In genomic region chr1:119959836-119960235, GRCh38 we compare ENCODE assay signal across 22 cellular contexts.
A peak's percentile ranks its signal among the peaks of the same experiment; 100 is the strongest.
DNase-seq lines count a peak whose midpoint lies in the region; ATAC-seq, FAIRE-seq and TF ChIP-seq lines count a peak whose summit lies in the region.
"Had no signal": no experiment of that assay in that cellular context is flagged by ENCODE, and none has a peak within 500 bp of the region (broad histone marks: within the 10 kb centered on the region; RNA-seq: fewer than 3 reads in every experiment).

No MANE protein-coding gene starts in this region.

- H3K27ac Mint-ChIP-seq in astrocyte (ENCODE audit: unreplicated experiment) (no peak overlapping the region), nephron progenitor cell (no peak overlapping the region)
- no peak overlapping the region for H3K27ac Mint-ChIP-seq in activated CD8-positive, alpha-beta memory T cell treated with anti-CD3 and anti-CD28 coated beads, Interleukin-2, amount 10 ng/mL, durations not matched to agents 7 days and 5 days

- H2BK5ac ChIP-seq in mesenchymal stem cell (ENCODE audit: low read depth, low read length, poor library complexity, severe bottlenecking), result no peak overlapping the region

- H3K23ac ChIP-seq in mesenchymal stem cell (ENCODE audit: low read length in 2 of 2), result no peak overlapping the region

- H3K9me3 ChIP-seq in SK-N-SH (no peaks in the 10 kb centered on the region), astrocyte (ENCODE audit: insufficient read depth, low read depth, low read length) (no peaks in the 10 kb centered on the region), mesenchymal stem cell (ENCODE audit: control insufficient read depth, low read length) (no peaks in the 10 kb centered on the region), thyroid gland (no peaks in the 10 kb centered on the region)

- no peak overlapping the region for H3K18ac ChIP-seq in mesenchymal stem cell (ENCODE audit: low read depth in 1 of 2, low read length in 2 of 2)

- POLR2A ChIA-PET in SK-N-SH (lab: Yijun Ruan, JAX), result no interaction called here

- FAIRE-seq in astrocyte (lab: Jason Lieb, UNC), result no peak
- FAIRE-seq: GM19239 had no signal

- no peak for ATAC-seq in SK-N-SH treated with all-trans-retinoic acid at 6 μM for 48 hours
- no peak for ATAC-seq in activated CD8-positive, alpha-beta memory T cell treated with anti-CD3 and anti-CD28 coated beads, Interleukin-2, amount 10 ng/mL, durations not matched to agents 7 days and 5 days
- no peak for ATAC-seq in GM21515 (IDR thresholded peaks at IDR 0.05; ENCODE audit: unreplicated experiment)
- ATAC-seq: Panc1 had no signal

- no peak for DNase-seq in SK-N-SH
- no peak for DNase-seq in astrocyte (ENCODE audit: low read depth)
- no peak for DNase-seq in mesenchymal stem cell
- DNase-seq in thyroid gland, result no peak
- DNase-seq in activated CD8-positive, alpha-beta memory T cell treated with anti-CD3 and anti-CD28 coated beads, Interleukin-2, amount 10 ng/mL, durations not matched to agents 7 days and 5 days, result no peak
- DNase-seq in nephron progenitor cell, result no peak
- DNase-seq: Calu3; CD8-positive, alpha-beta memory T cell; DMS153; KG1; NCI-H1092 treated with DMSO at 0.1 percent for 48 hours; NCI-H1436 treated with DMSO at 0.1 percent for 48 hours; NCI-H2029; NCI-H345; NCI-H524 treated with DMSO at 0.1 percent for 48 hours; NCI-H82 had no signal

- H3K4me3 Mint-ChIP-seq in astrocyte (ENCODE audit: unreplicated experiment), result no peak overlapping the region
- no peak overlapping the region for H3K4me3 Mint-ChIP-seq in activated CD8-positive, alpha-beta memory T cell treated with anti-CD3 and anti-CD28 coated beads, Interleukin-2, amount 10 ng/mL, durations not matched to agents 7 days and 5 days
- H3K4me3 Mint-ChIP-seq in nephron progenitor cell, result no peak overlapping the region
- H3K4me3 Mint-ChIP-seq: CD8-positive, alpha-beta memory T cell had no signal

- H2BK12ac ChIP-seq in mesenchymal stem cell (ENCODE audit: low read length in 2 of 2), result no peak overlapping the region

- H3K27me3 Mint-ChIP-seq in astrocyte (ENCODE audit: low read depth, unreplicated experiment), result no peaks in the 10 kb centered on the region
- H3K27me3 Mint-ChIP-seq in activated CD8-positive, alpha-beta memory T cell treated with anti-CD3 and anti-CD28 coated beads, Interleukin-2, amount 10 ng/mL, durations not matched to agents 7 days and 5 days, result no peaks in the 10 kb centered on the region
- no peaks in the 10 kb centered on the region for H3K27me3 Mint-ChIP-seq in nephron progenitor cell (ENCODE audit: low read depth, poor library complexity)
- H3K27me3 Mint-ChIP-seq: CD8-positive, alpha-beta memory T cell had no signal

- no peak overlapping the region for H2AK5ac ChIP-seq in mesenchymal stem cell (ENCODE audit: low read length, severe bottlenecking)

- WGBS in SK-N-SH (ENCODE audit: low lambda C conversion rate), result 75% methylated on average over 2 of the region's 2 CpGs
- WGBS in mesenchymal stem cell, result 100% methylated on average over 1 of the region's 2 CpGs
- 55 to 60% methylated on average over 2 of the region's 2 CpGs for WGBS in thyroid gland, 2 donors

- H3K4ac ChIP-seq in mesenchymal stem cell (ENCODE audit: low read depth in 1 of 2, low read length in 2 of 2), result no peak overlapping the region

- no peak overlapping the region for H4K8ac ChIP-seq in mesenchymal stem cell (ENCODE audit: low read length)

- H3K79me2 ChIP-seq in SK-N-SH (ENCODE audit: insufficient read depth) (peaks cover 44% of the 10 kb centered on the region), astrocyte (ENCODE audit: insufficient read depth, low read length) (peaks cover 6% of the 10 kb centered on the region)

- TF ChIP-seq RAD21 in SK-N-SH (IDR thresholded peaks at IDR 0.05; ENCODE audit: low read length), result no peak

- CTCF ChIA-PET in SK-N-SH (lab: Yijun Ruan, JAX), result interaction anchor here (0.9 to 12.2 kb wide), 3 partner anchors 8 to 90 kb away, joined by 3 to 105 read pairs (median 4); no protein-coding TSS in a partner anchor
- CTCF ChIA-PET in activated CD8-positive, alpha-beta memory T cell treated with anti-CD3 and anti-CD28 coated beads, Interleukin-2, amount 10 ng/mL, durations not matched to agents 7 days and 5 days (lab: Charles Lee), result interaction anchor here (3.2 kb wide), 1 partner anchor 11 kb away, joined by 13 read pairs; no protein-coding TSS in a partner anchor

- no peak overlapping the region for H2BK15ac ChIP-seq in mesenchymal stem cell (ENCODE audit: low read depth, poor library complexity, severe bottlenecking)

- H3K4me3 ChIP-seq in SK-N-SH (ENCODE audit: low read depth in 2 of 2, low read length in 1 of 2) (no peak overlapping the region), astrocyte (ENCODE audit: insufficient read depth, low read depth, low read length) (no peak overlapping the region), mesenchymal stem cell (ENCODE audit: insufficient read depth in 1 of 2, low read depth in 1 of 2, low read length in 2 of 2) (no peak overlapping the region), thyroid gland (replicated peaks in 1 of 3) (no peak overlapping the region)

- H3K4me1 ChIP-seq in SK-N-SH (ENCODE audit: control insufficient read depth in 1 of 2, insufficient read depth in 2 of 2, low read depth in 1 of 2, low read length in 1 of 2) (peaks cover 0 to 35% of the 10 kb centered on the region in 2 experiments; a peak in 3 of 4 replicates), astrocyte (ENCODE audit: insufficient read depth, low read length) (peaks cover 18% of the 10 kb centered on the region), mesenchymal stem cell (ENCODE audit: control insufficient read depth, insufficient read depth, low read depth, low read length) (peaks cover 3% of the 10 kb centered on the region), thyroid gland (peaks cover 68 to 83% of the 10 kb centered on the region in 2 donors)

- H3F3A ChIP-seq in SK-N-SH (replicated peaks; ENCODE audit: insufficient read depth), result peaks cover 26% of the 10 kb centered on the region

- H3K36me3 Mint-ChIP-seq in astrocyte (ENCODE audit: low read depth, unreplicated experiment) (peaks cover 20% of the 10 kb centered on the region), nephron progenitor cell (ENCODE audit: low read depth) (peaks cover 50% of the 10 kb centered on the region)
- peaks cover 38% of the 10 kb centered on the region for H3K36me3 Mint-ChIP-seq in activated CD8-positive, alpha-beta memory T cell treated with anti-CD3 and anti-CD28 coated beads, Interleukin-2, amount 10 ng/mL, durations not matched to agents 7 days and 5 days

- intact Hi-C loops in thyroid gland (cut with DNase I), result no loop called here

- 0 out of 2 replicates have a peak overlapping the region, but pooled peaks have one; percentile 21 for H3K4me2 ChIP-seq in SK-N-SH
- H3K4me2 ChIP-seq in astrocyte (ENCODE audit: low read length), result peak overlapping the region; percentile 2
- no peak overlapping the region for H3K4me2 ChIP-seq in mesenchymal stem cell (ENCODE audit: low read length, poor library complexity, severe bottlenecking)

- H4K20me1 ChIP-seq in SK-N-SH (ENCODE audit: insufficient read depth) (peaks cover 2% of the 10 kb centered on the region; the same call in 1 of the 2 replicates), astrocyte (ENCODE audit: insufficient read depth, low read length) (peaks cover 18% of the 10 kb centered on the region)

- peaks cover 20% of the 10 kb centered on the region for H3K79me1 ChIP-seq in mesenchymal stem cell (replicated peaks; ENCODE audit: low read length, poor library complexity, severe bottlenecking)

- H3K27me3 ChIP-seq in SK-N-SH (ENCODE audit: insufficient read depth), result no peaks in the 10 kb centered on the region
- no peaks in the 10 kb centered on the region for H3K27me3 ChIP-seq in astrocyte (ENCODE audit: insufficient read depth, low read length)
- H3K27me3 ChIP-seq in mesenchymal stem cell (ENCODE audit: control insufficient read depth in 1 of 2, insufficient read depth in 1 of 2, low read length in 2 of 2), result no peaks in the 10 kb centered on the region
- no peaks in the 10 kb centered on the region for H3K27me3 ChIP-seq in thyroid gland

- no peak for TF ChIP-seq EP300 in SK-N-SH (IDR thresholded peaks at IDR 0.05; ENCODE audit: borderline replicate concordance in 1 of 2, low read depth in 1 of 2, low read length in 1 of 2)

- no peak overlapping the region for H2AFZ ChIP-seq in SK-N-SH (ENCODE audit: low read depth)
- no peak overlapping the region for H2AFZ ChIP-seq in astrocyte (ENCODE audit: low read depth, low read length)
- no peak overlapping the region for H2AFZ ChIP-seq in mesenchymal stem cell (ENCODE audit: low read depth, low read length)

- TF ChIP-seq POLR2A in thyroid gland (IDR thresholded peaks at IDR 0.05), result no peak

- peak overlapping the region in 1 of 2 experiments; percentile 51; a peak in 2 of 4 replicates for H3K27ac ChIP-seq in SK-N-SH (ENCODE audit: low read depth in 2 of 2, low read length in 1 of 2)
- H3K27ac ChIP-seq in astrocyte (ENCODE audit: low read depth, low read length), result peak overlapping the region; percentile 38
- peak overlapping the region; percentile 37 for H3K27ac ChIP-seq in mesenchymal stem cell (ENCODE audit: low read length, poor library complexity, severe bottlenecking)
- H3K27ac ChIP-seq in thyroid gland, result peak overlapping the region; percentile 3 to 72 (median 21)
- H3K27ac ChIP-seq: 22Rv1, C4-2B had no signal

- no peak overlapping the region for H4K91ac ChIP-seq in mesenchymal stem cell (ENCODE audit: low read length)

- H3K9me3 Mint-ChIP-seq in astrocyte (ENCODE audit: unreplicated experiment), result no peaks in the 10 kb centered on the region
- H3K9me3 Mint-ChIP-seq in activated CD8-positive, alpha-beta memory T cell treated with anti-CD3 and anti-CD28 coated beads, Interleukin-2, amount 10 ng/mL, durations not matched to agents 7 days and 5 days (ENCODE audit: low read depth), result no peaks in the 10 kb centered on the region
- H3K9me3 Mint-ChIP-seq in nephron progenitor cell, result no peaks in the 10 kb centered on the region
- H3K9me3 Mint-ChIP-seq: CD8-positive, alpha-beta memory T cell had no signal

- H3K9ac ChIP-seq in SK-N-SH (no peak overlapping the region), astrocyte (ENCODE audit: low read length) (no peak overlapping the region), mesenchymal stem cell (ENCODE audit: low read length) (no peak overlapping the region)

- H3K9me2 ChIP-seq in SK-N-SH, result no peaks in the 10 kb centered on the region

- H3K4me1 Mint-ChIP-seq in astrocyte (ENCODE audit: low read depth, unreplicated experiment) (peaks cover 16% of the 10 kb centered on the region), nephron progenitor cell (no peaks in the 10 kb centered on the region)
- peaks cover 22% of the 10 kb centered on the region for H3K4me1 Mint-ChIP-seq in activated CD8-positive, alpha-beta memory T cell treated with anti-CD3 and anti-CD28 coated beads, Interleukin-2, amount 10 ng/mL, durations not matched to agents 7 days and 5 days

- no peak overlapping the region for H3K14ac ChIP-seq in mesenchymal stem cell (ENCODE audit: low read length in 2 of 2)

- H3K36me3 ChIP-seq in SK-N-SH (replicated peaks in 1 of 2; ENCODE audit: control insufficient read depth in 1 of 2, insufficient read depth in 2 of 2, low read length in 1 of 2) (peaks cover 35 to 65% of the 10 kb centered on the region in 2 experiments), astrocyte (ENCODE audit: insufficient read depth, low read length) (peaks cover 43% of the 10 kb centered on the region), mesenchymal stem cell (ENCODE audit: control insufficient read depth in 1 of 2, insufficient read depth in 2 of 2, low read depth in 1 of 2, low read length in 2 of 2) (peaks cover 6 to 73% of the 10 kb centered on the region in 2 experiments), thyroid gland (no peaks in the 10 kb centered on the region)

- TF ChIP-seq CTCF in SK-N-SH (IDR thresholded peaks at IDR 0.05) (no peak), astrocyte (IDR thresholded peaks at IDR 0.05; ENCODE audit: insufficient read depth, low read depth, low read length) (no peak), thyroid gland (IDR thresholded peaks at IDR 0.05) (no peak), nephron progenitor cell (IDR thresholded peaks at IDR 0.05) (no peak)

- no peak overlapping the region for H2BK120ac ChIP-seq in mesenchymal stem cell (ENCODE audit: low read depth, low read length)
